In the genomic region with DNA sequence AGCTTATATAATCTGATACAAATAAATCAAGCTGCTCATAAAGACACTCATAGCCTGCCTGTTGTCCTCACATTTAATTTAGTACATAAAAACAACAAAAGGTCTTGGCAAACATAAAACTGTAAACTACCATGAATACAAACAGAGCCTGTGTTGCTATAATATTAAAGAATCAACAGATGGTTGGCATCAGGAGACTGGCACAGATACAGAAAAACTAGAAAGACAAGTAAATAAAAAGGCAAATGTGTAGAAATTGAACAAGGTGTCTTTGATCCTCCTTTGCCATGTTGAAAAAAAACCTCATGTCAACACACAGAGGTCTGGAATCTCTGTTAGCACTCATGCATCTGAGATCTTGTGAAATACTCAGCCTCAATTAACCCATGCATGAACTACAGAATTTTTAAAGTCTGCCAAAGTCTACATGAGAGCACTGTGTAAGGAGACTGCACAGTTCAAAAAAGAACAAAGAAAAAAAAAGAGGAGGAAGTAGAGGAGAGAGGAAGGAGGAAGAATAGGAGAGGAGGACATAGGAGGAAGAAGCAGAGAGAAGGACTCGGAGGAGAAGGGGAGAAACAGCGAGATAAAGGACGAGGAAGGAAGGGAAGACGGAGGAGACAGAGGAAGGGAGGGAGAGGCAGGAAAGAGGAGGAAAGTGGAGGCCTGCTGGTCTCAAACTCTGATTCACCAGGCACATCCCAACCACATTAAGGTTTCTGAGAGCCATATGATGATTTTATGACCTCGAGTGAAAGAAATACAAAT, we compare ENCODE assay signal across 17 cellular contexts.
DNase-seq lines count a peak whose midpoint lies in the region; ATAC-seq and TF ChIP-seq lines count a peak whose summit lies in the region.
"Had no signal": no experiment of that assay in that cellular context is flagged by ENCODE, and none has a peak within 500 bp of the region (broad histone marks: within the 10 kb centered on the region; RNA-seq: fewer than 3 reads in every experiment).

No MANE protein-coding gene starts in this region.

- ATAC-seq in GM19351 (IDR thresholded peaks at IDR 0.05; ENCODE audit: unreplicated experiment), result no peak
- ATAC-seq: heart right ventricle; naive thymus-derived CD4-positive, alpha-beta T cell had no signal

- H3K4me3 ChIP-seq in choroid plexus epithelial cell (ENCODE audit: low read depth, low read length), result no peak overlapping the region
- H3K4me3 ChIP-seq: heart right ventricle, MG63, SK-N-MC had no signal

- TF ChIP-seq CTCF in choroid plexus epithelial cell (conservative IDR thresholded peaks at IDR 0.05; ENCODE audit: low read depth, low read length), result no peak

- DNase-seq in DMS153 (lab: John Stamatoyannopoulos, UW) (peak; percentile 62), NCI-H2029 treated with DMSO at 0.1 percent for 48 hours (lab: John Stamatoyannopoulos, UW) (peak; percentile 17), choroid plexus epithelial cell (ENCODE audit: low read depth) (peak; percentile 46), left kidney (ENCODE audit: low read depth, low spot score) (peak; percentile 21), EL (no peak), SIG-M5 (lab: John Stamatoyannopoulos, UW) (no peak)
- DNase-seq in effector CD8-positive, alpha-beta T cell (lab: John Stamatoyannopoulos, UW), result no peak
- DNase-seq: activated CD4-positive, CD25-positive, alpha-beta regulatory T cell; activated T-cell treated with anti-CD3 and anti-CD28 coated beads, Interleukin-2, amount 50 U/mL, for 48 hours; heart right ventricle; MG63; naive thymus-derived CD4-positive, alpha-beta T cell; NCI-H187 treated with DMSO at 0.1 percent for 48 hours; NCI-H526 treated with DMSO at 0.1 percent for 48 hours; substantia nigra had no signal

Comparison
In these comparisons a context has a peak if more than half of its experiments do, and no peak if none do; other contexts are left out.
1. DNase-seq: peak in DMS153 (single experiment), NCI-H2029 treated with DMSO at 0.1 percent for 48 hours (single experiment), choroid plexus epithelial cell (single experiment) and left kidney (single experiment); none in EL (single experiment), effector CD8-positive, alpha-beta T cell (single experiment) and SIG-M5 (single experiment).